In genomic region chr6:170529839-170530520, GRCh38 we compare ENCODE assay signal across 8 cellular contexts. TPM values are rescaled to one million over a fixed set of nuclear protein-coding genes. Genes with fewer than 3 reads are reported as not detected.
DNase-seq lines count a peak whose midpoint lies in the region; ATAC-seq and FAIRE-seq lines count a peak whose summit lies in the region.

No MANE protein-coding gene starts in this region.

- DNase-seq in NCI-H2227 (lab: John Stamatoyannopoulos, UW; ENCODE audit: unreplicated experiment) (peak; percentile 71), cerebellar cortex (ENCODE audit: low spot score) (peak; percentile 89), left lobe of liver (ENCODE audit: low spot score) (peak; percentile 87)
- peak in 2 of 3 donors; percentile 24 to 49 for DNase-seq in stimulated activated CD4-positive, alpha-beta T cell treated with anti-CD3 and anti-CD28 coated beads, TNF-alpha, amount 100 ng/mL, for 1 hour (ENCODE audit: low read depth in 3 of 3, low spot score in 1 of 3)

- FAIRE-seq in A204.1 (lab: Jason Lieb, UNC), result peak; percentile 89

- ATAC-seq in GM18498 (IDR thresholded peaks at IDR 0.05; ENCODE audit: unreplicated experiment), result peak; percentile 75
- peak; percentile 64 for ATAC-seq in HG03045 (IDR thresholded peaks at IDR 0.05; ENCODE audit: unreplicated experiment)
- ATAC-seq in activated CD4-positive, CD25-positive, alpha-beta regulatory T cell treated with anti-CD3 and anti-CD28 coated beads, Interleukin-2, amount 50 U/mL, for 24 hours, result peak; percentile 56 to 66
- ATAC-seq in left lobe of liver, result peak; percentile 99

RNA-seq across cellular contexts. Expression of gene PSMB1, which starts 23.1 kb away (rescaled TPM):
- 89.8 TPM for total RNA-seq in left lobe of liver

RNA-seq across cellular contexts. Expression of gene TBP, which starts 24.2 kb away (rescaled TPM):
- total RNA-seq in left lobe of liver, result 6.4 TPM

RNA-seq across cellular contexts. Expression of gene PDCD2, which starts 54.5 kb away (rescaled TPM):
- total RNA-seq in left lobe of liver, result 22.2 TPM

Comparison
In these comparisons a context has a peak if more than half of its experiments do, and no peak if none do; other contexts are left out.
1. Peak in every context shown above with its lines: DNase-seq and ATAC-seq.
2. DNase-seq: peak in every context shown above with its lines; median percentile 89 in cerebellar cortex; 87 in left lobe of liver; 71 in NCI-H2227; 36 in stimulated activated CD4-positive, alpha-beta T cell treated with anti-CD3 and anti-CD28 coated beads, TNF-alpha, amount 100 ng/mL, for 1 hour.